ENCODE assay signal across 9 cellular contexts in the genomic region with DNA sequence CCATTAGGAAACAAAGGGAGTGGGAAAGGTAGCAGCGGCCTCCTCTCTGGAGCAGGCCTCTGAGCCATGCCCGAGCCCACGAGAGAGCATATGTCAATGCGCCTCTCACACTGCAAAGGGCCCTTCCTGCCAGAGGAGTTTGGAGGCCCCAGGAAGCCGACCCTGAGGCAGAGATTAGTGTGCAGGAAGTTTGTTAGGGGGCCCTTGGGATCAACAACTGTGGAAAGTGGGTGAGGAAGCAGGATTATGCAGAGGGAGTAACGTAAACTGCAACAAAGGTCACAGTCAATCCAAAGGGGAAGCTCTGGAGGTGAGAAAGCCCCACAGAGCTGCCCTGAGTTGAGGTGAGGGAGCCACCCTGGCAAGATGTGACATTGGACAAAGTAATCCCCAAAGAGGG.
"Had no signal": no experiment of that assay in that cellular context is flagged by ENCODE, and none has a peak within 500 bp of the region (broad histone marks: within the 10 kb centered on the region; RNA-seq: fewer than 3 reads in every experiment).

No MANE protein-coding gene starts in this region.

- H3K9me3 Mint-ChIP-seq: activated naive CD8-positive, alpha-beta T cell treated with anti-CD3 and anti-CD28 coated beads, Interleukin-2, amount 10 ng/mL, durations not matched to agents 7 days and 5 days; activated T-cell treated with anti-CD3 and anti-CD28 coated beads, Interleukin-2, amount 50 U/mL, for 4 hours had no signal

- H3K36me3 ChIP-seq: left lung, pancreas, tibial nerve had no signal

- H3K9me3 ChIP-seq: left lung, pancreas, tibial nerve had no signal

- H3K27ac ChIP-seq: pancreas had no signal

- DNase-seq: activated CD8-positive, alpha-beta memory T cell treated with anti-CD3 and anti-CD28 coated beads, Interleukin-2, amount 10 ng/mL, durations not matched to agents 7 days and 5 days; activated gamma-delta T cell treated with Interleukin-2 at 50 U/mL for 16 hours; activated naive CD8-positive, alpha-beta T cell treated with anti-CD3 and anti-CD28 coated beads, Interleukin-2, amount 10 ng/mL, durations not matched to agents 7 days and 5 days; activated T-cell treated with anti-CD3 and anti-CD28 coated beads, Interleukin-2, amount 50 U/mL, for 4 hours; anterior cingulate cortex; left lung had no signal

- H3K4me3 Mint-ChIP-seq: activated CD8-positive, alpha-beta memory T cell treated with anti-CD3 and anti-CD28 coated beads, Interleukin-2, amount 10 ng/mL, durations not matched to agents 7 days and 5 days; activated naive CD8-positive, alpha-beta T cell treated with anti-CD3 and anti-CD28 coated beads, Interleukin-2, amount 10 ng/mL, durations not matched to agents 7 days and 5 days; activated T-cell treated with anti-CD3 and anti-CD28 coated beads, Interleukin-2, amount 50 U/mL, for 4 hours had no signal

- H3K36me3 Mint-ChIP-seq: activated CD8-positive, alpha-beta memory T cell treated with anti-CD3 and anti-CD28 coated beads, Interleukin-2, amount 10 ng/mL, durations not matched to agents 7 days and 5 days; activated naive CD8-positive, alpha-beta T cell treated with anti-CD3 and anti-CD28 coated beads, Interleukin-2, amount 10 ng/mL, durations not matched to agents 7 days and 5 days had no signal

- H3K27me3 ChIP-seq: left lung, pancreas, tibial nerve had no signal

- H3K4me1 ChIP-seq: left lung, pancreas, tibial nerve had no signal

- H3K27ac Mint-ChIP-seq: activated CD8-positive, alpha-beta memory T cell treated with anti-CD3 and anti-CD28 coated beads, Interleukin-2, amount 10 ng/mL, durations not matched to agents 7 days and 5 days; activated naive CD8-positive, alpha-beta T cell treated with anti-CD3 and anti-CD28 coated beads, Interleukin-2, amount 10 ng/mL, durations not matched to agents 7 days and 5 days had no signal

- H3K4me3 ChIP-seq: left lung, pancreas, tibial nerve had no signal

- ATAC-seq: activated CD4-positive, CD25-positive, alpha-beta regulatory T cell treated with anti-CD3 and anti-CD28 coated beads, Interleukin-2, amount 50 U/mL, for 24 hours; activated CD8-positive, alpha-beta memory T cell treated with anti-CD3 and anti-CD28 coated beads, Interleukin-2, amount 10 ng/mL, durations not matched to agents 7 days and 5 days; activated T-cell treated with anti-CD3 and anti-CD28 coated beads, Interleukin-2, amount 50 U/mL, for 4 hours; left lung; pancreas had no signal

- H3K4me1 Mint-ChIP-seq: activated naive CD8-positive, alpha-beta T cell treated with anti-CD3 and anti-CD28 coated beads, Interleukin-2, amount 10 ng/mL, durations not matched to agents 7 days and 5 days had no signal
